In the genomic region with DNA sequence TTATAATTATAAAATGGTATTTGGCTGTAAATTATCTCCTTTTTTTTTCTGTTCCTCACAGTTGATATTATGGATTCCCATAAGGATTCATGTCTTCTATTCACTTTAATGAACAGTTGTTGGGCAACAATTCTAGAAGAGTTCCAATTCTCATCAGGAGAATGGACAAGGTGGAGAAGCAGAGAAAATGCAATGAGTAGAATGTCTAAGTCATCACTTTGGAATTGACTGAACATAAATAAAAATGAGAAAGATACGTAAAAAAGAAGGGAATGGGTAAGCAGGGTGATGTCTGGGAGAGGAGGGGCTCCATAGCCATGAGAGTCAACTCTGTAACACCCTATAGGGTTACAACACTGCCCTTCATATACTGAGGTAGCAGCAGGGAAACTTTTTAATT, we compare ENCODE assay signal across 17 cellular contexts. TPM values are rescaled to one million over a fixed set of nuclear protein-coding genes. Genes with fewer than 3 reads are reported as not detected.
"Had no signal": no experiment of that assay in that cellular context is flagged by ENCODE, and none has a peak within 500 bp of the region (broad histone marks: within the 10 kb centered on the region; RNA-seq: fewer than 3 reads in every experiment).

No MANE protein-coding gene starts in this region.

- H3K4me3 Mint-ChIP-seq: activated CD4-positive, alpha-beta memory T cell treated with anti-CD3 and anti-CD28 coated beads, Interleukin-2, amount 10 ng/mL, durations not matched to agents 7 days and 5 days; activated T-cell treated with anti-CD3 and anti-CD28 coated beads, Interleukin-2, amount 50 U/mL, for 4 hours; WTC11 had no signal

- H3K9me3 ChIP-seq: prostate gland had no signal

- H3K36me3 Mint-ChIP-seq: WTC11 had no signal

- H3K4me1 ChIP-seq: prostate gland had no signal

- H3K27me3 ChIP-seq: brain microvascular endothelial cell had no signal

- H3K9me3 Mint-ChIP-seq: activated CD4-positive, alpha-beta memory T cell treated with anti-CD3 and anti-CD28 coated beads, Interleukin-2, amount 10 ng/mL, durations not matched to agents 7 days and 5 days; activated T-cell treated with anti-CD3 and anti-CD28 coated beads, Interleukin-2, amount 50 U/mL, for 4 hours; effector memory CD8-positive, alpha-beta T cell; stimulated activated naive CD8-positive, alpha-beta T cell treated with anti-CD3 and anti-CD28 coated beads, Interleukin-15, Interleukin-2, amounts not matched to agents 100 ng/mL and 50 ng/mL, for 24 hours had no signal

- H3K36me3 ChIP-seq: brain microvascular endothelial cell, left ventricle myocardium inferior, prostate gland had no signal

- DNase-seq: activated CD4-positive, alpha-beta memory T cell treated with anti-CD3 and anti-CD28 coated beads, Interleukin-2, amount 10 ng/mL, durations not matched to agents 7 days and 5 days; activated CD4-positive, alpha-beta T cell treated with anti-CD3 and anti-CD28 coated beads for 4 hours; activated effector memory CD4-positive, alpha-beta T cell treated with anti-CD3 and anti-CD28 coated beads, Interleukin-2, amount 50 U/mL, for 16 hours; activated T-cell treated with anti-CD3 and anti-CD28 coated beads, Interleukin-2, amount 50 U/mL, for 4 hours; amniotic stem cell; brain microvascular endothelial cell; dermis blood vessel endothelial cell; effector memory CD8-positive, alpha-beta T cell; left ventricle myocardium inferior; naive thymus-derived CD8-positive, alpha-beta T cell; right cardiac atrium; SW 1271 had no signal

- H3K27ac ChIP-seq: brain microvascular endothelial cell, prostate gland had no signal

- H3K27ac Mint-ChIP-seq: activated CD4-positive, alpha-beta memory T cell treated with anti-CD3 and anti-CD28 coated beads, Interleukin-2, amount 10 ng/mL, durations not matched to agents 7 days and 5 days; activated naive CD8-positive, alpha-beta T cell; effector memory CD8-positive, alpha-beta T cell; naive thymus-derived CD8-positive, alpha-beta T cell; stimulated activated naive CD8-positive, alpha-beta T cell treated with anti-CD3 and anti-CD28 coated beads, Interleukin-15, Interleukin-2, amounts not matched to agents 100 ng/mL and 50 ng/mL, for 24 hours; WTC11 had no signal

- ATAC-seq: activated T-cell treated with anti-CD3 and anti-CD28 coated beads, Interleukin-2, amount 50 U/mL, for 4 hours; effector memory CD8-positive, alpha-beta T cell; naive thymus-derived CD8-positive, alpha-beta T cell; right cardiac atrium; WTC11 had no signal

- H3K4me3 ChIP-seq: left ventricle myocardium inferior, prostate gland had no signal

RNA-seq across cellular contexts. Expression of a gene that starts 1.8 kb away (rescaled TPM):
- total RNA-seq: activated CD4-positive, alpha-beta memory T cell treated with anti-CD3 and anti-CD28 coated beads, Interleukin-2, amount 10 ng/mL, durations not matched to agents 7 days and 5 days; naive thymus-derived CD8-positive, alpha-beta T cell; T-helper 2 cell treated with Interferon-gamma antibody and Interleukin-4, amounts not matched to agents 100 ng/mL and 5 ng/mL, for 36 hours had no signal

RNA-seq across cellular contexts. Expression of a gene that starts 27.1 kb away (rescaled TPM):
- total RNA-seq: naive thymus-derived CD8-positive, alpha-beta T cell; T-helper 2 cell treated with Interferon-gamma antibody and Interleukin-4, amounts not matched to agents 100 ng/mL and 5 ng/mL, for 36 hours had no signal
